Comparison of ENCODE assay signal across 8 cellular contexts in the genomic region with DNA sequence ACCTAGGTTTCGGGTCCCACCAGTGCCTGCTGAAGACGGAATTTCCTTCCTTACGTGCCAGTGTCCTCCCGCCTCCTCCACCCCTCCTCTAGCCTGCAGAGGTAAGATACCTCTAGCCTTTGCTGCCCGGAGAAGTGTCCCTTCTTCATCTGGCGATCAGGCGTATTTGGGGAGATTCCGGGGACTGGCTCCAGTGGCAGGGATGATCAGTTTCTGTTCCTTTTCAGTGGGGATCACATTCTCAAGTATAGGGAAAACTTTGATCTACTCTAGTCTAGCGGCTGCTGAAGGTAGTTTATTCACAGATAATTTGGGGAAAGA. TPM values are rescaled to one million over a fixed set of nuclear protein-coding genes. Genes with fewer than 3 reads are reported as not detected.
DNase-seq lines count a peak whose midpoint lies in the region; ATAC-seq and TF ChIP-seq lines count a peak whose summit lies in the region.

No MANE protein-coding gene starts in this region.

- H3K36me3 Mint-ChIP-seq in mesothelial cell of epicardium: no peaks in the 10 kb centered on the region

- peak overlapping the region; percentile 96 for H3K27ac Mint-ChIP-seq in mesothelial cell of epicardium

- H3K9me3 Mint-ChIP-seq in mesothelial cell of epicardium: no peaks in the 10 kb centered on the region

- intact Hi-C loops in posterior vena cava (cut with DNase I): loop anchor here in 1 of 2 donors (10.0 kb wide), 1 partner anchor 70 kb away; the partner anchor contains the start of gene TOR1AIP1

- no peaks in the 10 kb centered on the region for H3K27me3 Mint-ChIP-seq in mesothelial cell of epicardium (ENCODE audit: low read depth)

- H3K4me3 Mint-ChIP-seq in mesothelial cell of epicardium: peak overlapping the region; percentile 87

- no peak for TF ChIP-seq CTCF in mesothelial cell of epicardium (IDR thresholded peaks at IDR 0.05; ENCODE audit: unreplicated experiment)

- DNase-seq in A172 (ENCODE audit: low spot score) (peak; percentile 23), NCI-H226 (peak; percentile 25), cerebellar cortex (ENCODE audit: low spot score) (peak; percentile 39), mesothelial cell of epicardium (ENCODE audit: low spot score in 2 of 2, unreplicated experiment in 2 of 2) (no peak), COLO668 (lab: John Stamatoyannopoulos, UW; ENCODE audit: unreplicated experiment) (no peak), GDM1 (lab: John Stamatoyannopoulos, UW) (no peak), posterior vena cava (ENCODE audit: low spot score) (no peak)

- H3K4me1 Mint-ChIP-seq in mesothelial cell of epicardium: peaks cover 24% of the 10 kb centered on the region

- peak; percentile 5 for ATAC-seq in GM19023 (IDR thresholded peaks at IDR 0.05; ENCODE audit: unreplicated experiment)

RNA-seq across cellular contexts. Expression of gene CEP350, which starts 0.7 kb away (rescaled TPM):
- total RNA-seq in A172 (2014; rRNA removed; shearing (Covaris generic)): 30.3 and 46.0 TPM in 2 replicates
- 54.6 to 58.0 TPM (median 55.1 TPM) in 3 replicates for total RNA-seq in mesothelial cell of epicardium
- total RNA-seq in posterior vena cava: 10 to 100 TPM; 44.5 to 57.5 TPM

Comparison
In these comparisons a context has a peak if more than half of its experiments do, and no peak if none do; other contexts are left out.
1. DNase-seq: peak in A172 (single experiment), NCI-H226 (single experiment) and cerebellar cortex (single experiment); none in mesothelial cell of epicardium (0 of 2), COLO668 (single experiment), GDM1 (single experiment) and posterior vena cava (single experiment).